2 cellular contexts compared by ENCODE assay signal in the genomic region with DNA sequence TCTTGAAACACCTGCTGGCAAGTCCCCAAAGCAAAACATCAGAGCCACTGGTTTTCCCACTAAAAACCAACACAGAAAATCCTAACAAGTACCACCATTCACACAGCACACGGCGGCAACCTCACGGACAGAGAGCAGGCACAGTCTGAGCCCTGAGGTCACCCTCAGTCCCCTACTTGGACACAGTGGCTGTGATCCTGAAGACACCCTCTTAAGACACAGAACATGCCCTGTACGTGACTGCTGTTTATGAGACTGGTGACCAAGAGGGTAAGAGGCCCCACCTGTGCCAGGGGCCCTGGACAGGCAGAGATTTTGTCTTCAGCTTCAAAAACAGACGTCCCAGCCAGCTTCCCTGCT.
TF ChIP-seq lines count a peak whose summit lies in the region.

No MANE protein-coding gene starts in this region.

TF ChIP-seq in SK-N-SH, 30 proteins besides CTCF, POLR2A, EP300 and RAD21:
- TF ChIP-seq REST (IDR thresholded peaks at IDR 0.05; ENCODE audit: low read depth, low read length) (no peak), TAF1 (IDR thresholded peaks at IDR 0.05; ENCODE audit: borderline replicate concordance, low read depth, low read length) (no peak), JUND (IDR thresholded peaks at IDR 0.05) (no peak), CHD2 (IDR thresholded peaks at IDR 0.05; ENCODE audit: low read length, partially characterized antibody) (no peak), FOXM1 (IDR thresholded peaks at IDR 0.05; ENCODE audit: low read depth) (no peak), USF1 (IDR thresholded peaks at IDR 0.05; ENCODE audit: borderline replicate concordance, low read depth) (no peak), PBX3 (IDR thresholded peaks at IDR 0.05) (no peak), RXRA (IDR thresholded peaks at IDR 0.05; ENCODE audit: borderline replicate concordance, low read depth) (no peak), NFIC (IDR thresholded peaks at IDR 0.05; ENCODE audit: borderline replicate concordance) (no peak), RCOR1 (IDR thresholded peaks at IDR 0.05; ENCODE audit: low read length) (no peak), TCF12 (IDR thresholded peaks at IDR 0.05) (no peak), NRF1 (IDR thresholded peaks at IDR 0.05; ENCODE audit: low read depth, low read length) (no peak), GATA2 (CRISPR knock-in tag; IDR thresholded peaks at IDR 0.05) (no peak), ELF1 (IDR thresholded peaks at IDR 0.05) (no peak)
- TF ChIP-seq, protein P1, sequence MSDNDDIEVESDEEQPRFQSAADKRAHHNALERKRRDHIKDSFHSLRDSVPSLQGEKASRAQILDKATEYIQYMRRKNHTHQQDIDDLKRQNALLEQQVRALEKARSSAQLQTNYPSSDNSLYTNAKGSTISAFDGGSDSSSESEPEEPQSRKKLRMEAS (IDR thresholded peaks at IDR 0.05; ENCODE audit: low read depth): no peak

TF ChIP-seq in SK-N-SH treated with all-trans-retinoic acid at 6 μM for 48 hours, 23 proteins besides CTCF, POLR2A, EP300 and RAD21 (continued from another document):
- no peak for TF ChIP-seq TSHZ2 (CRISPR knock-in tag; IDR thresholded peaks at IDR 0.05)
- TF ChIP-seq ZNF8 (CRISPR knock-in tag; IDR thresholded peaks at IDR 0.05): no peak
- no peak for TF ChIP-seq PPARA (CRISPR knock-in tag; IDR thresholded peaks at IDR 0.05; ENCODE audit: borderline replicate concordance)
- no peak for TF ChIP-seq TOX (CRISPR knock-in tag; IDR thresholded peaks at IDR 0.05; ENCODE audit: borderline replicate concordance)
